In genomic region chr7:112789824-112790650, GRCh38 we compare ENCODE assay signal across 8 cellular contexts. TPM values are rescaled to one million over a fixed set of nuclear protein-coding genes. Genes with fewer than 3 reads are reported as not detected.
DNase-seq lines count a peak whose midpoint lies in the region; TF ChIP-seq lines count a peak whose summit lies in the region.

A gene with protein sequence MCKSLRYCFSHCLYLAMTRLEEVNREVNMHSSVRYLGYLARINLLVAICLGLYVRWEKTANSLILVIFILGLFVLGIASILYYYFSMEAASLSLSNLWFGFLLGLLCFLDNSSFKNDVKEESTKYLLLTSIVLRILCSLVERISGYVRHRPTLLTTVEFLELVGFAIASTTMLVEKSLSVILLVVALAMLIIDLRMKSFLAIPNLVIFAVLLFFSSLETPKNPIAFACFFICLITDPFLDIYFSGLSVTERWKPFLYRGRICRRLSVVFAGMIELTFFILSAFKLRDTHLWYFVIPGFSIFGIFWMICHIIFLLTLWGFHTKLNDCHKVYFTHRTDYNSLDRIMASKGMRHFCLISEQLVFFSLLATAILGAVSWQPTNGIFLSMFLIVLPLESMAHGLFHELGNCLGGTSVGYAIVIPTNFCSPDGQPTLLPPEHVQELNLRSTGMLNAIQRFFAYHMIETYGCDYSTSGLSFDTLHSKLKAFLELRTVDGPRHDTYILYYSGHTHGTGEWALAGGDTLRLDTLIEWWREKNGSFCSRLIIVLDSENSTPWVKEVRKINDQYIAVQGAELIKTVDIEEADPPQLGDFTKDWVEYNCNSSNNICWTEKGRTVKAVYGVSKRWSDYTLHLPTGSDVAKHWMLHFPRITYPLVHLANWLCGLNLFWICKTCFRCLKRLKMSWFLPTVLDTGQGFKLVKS (minus strand): TSS chr7:112790393. CDS start chr7:112784825, 5,568 bp downstream.

- peak within 1 kb of the TSS; percentile 96 for H3K27ac Mint-ChIP-seq in neural crest cell (ENCODE audit: unreplicated experiment)

- no peak for TF ChIP-seq EP300 in stomach (IDR thresholded peaks at IDR 0.05)

- H3K9me3 ChIP-seq in stomach, result no peaks in the 10 kb centered on the region

- no peaks in the 10 kb centered on the region for H3K27me3 Mint-ChIP-seq in neural crest cell (ENCODE audit: low read depth)

- WGBS in stomach, 5 donors, result 0 to 1% (median 0%) methylated on average over 33 to 68 of the region's 68 CpGs

- TF ChIP-seq CTCF in LNCaP clone FGC (IDR thresholded peaks at IDR 0.05; ENCODE audit: control insufficient read depth, extremely low read depth, insufficient read depth) (no peak), foreskin fibroblast (IDR thresholded peaks at IDR 0.05; ENCODE audit: low read depth, low read length) (no peak), neural crest cell (conservative IDR thresholded peaks at IDR 0.05) (no peak), stomach (IDR thresholded peaks at IDR 0.05) (no peak)

- peaks cover 8% of the 10 kb centered on the region for H3K9me3 Mint-ChIP-seq in neural crest cell

- H3K4me1 Mint-ChIP-seq in neural crest cell, result peaks cover 35% of the 10 kb centered on the region

- peak within 1 kb of the TSS; percentile 89 for H3K4me3 Mint-ChIP-seq in neural crest cell

- H3K36me3 ChIP-seq in stomach, result no peaks in the 10 kb centered on the region

- H3K27ac ChIP-seq in stomach, result peak within 1 kb of the TSS; percentile 84 to 97 (median 90)

- DNase-seq in ELF-1 (ENCODE audit: low read depth, low spot score), result peak; percentile 87
- DNase-seq in H4 (ENCODE audit: low spot score), result peak; percentile 71
- peak; percentile 57 for DNase-seq in LNCaP clone FGC (ENCODE audit: low read depth)
- DNase-seq in SIG-M5 treated with dmso at 0.1 percent for 504 hours (lab: John Stamatoyannopoulos, UW; ENCODE audit: unreplicated experiment), result peak; percentile 68
- DNase-seq in activated gamma-delta T cell treated with Interleukin-2 at 50 U/mL for 16 hours, result peak; percentile 82
- DNase-seq in foreskin fibroblast, result peak; percentile 74 to 93
- peak; percentile 67 for DNase-seq in neural crest cell (ENCODE audit: low read depth, low spot score)
- DNase-seq in stomach, result peak; percentile 86

- peaks cover 6 to 21% (median 18%) of the 10 kb centered on the region in 4 donors for H3K4me1 ChIP-seq in stomach

- peak in 1 of 4 donors; percentile 40 for TF ChIP-seq POLR2A in stomach (IDR thresholded peaks at IDR 0.05)

- intact Hi-C loops in stomach (cut with DNase I; ENCODE audit: low total_unique reads), result no loop called here

- peaks cover 17% of the 10 kb centered on the region for H3K36me3 Mint-ChIP-seq in neural crest cell (ENCODE audit: low read depth)

- H3K4me3 ChIP-seq in LNCaP clone FGC (ENCODE audit: low read depth, low read length), result peak within 1 kb of the TSS; percentile 87
- H3K4me3 ChIP-seq in foreskin fibroblast (ENCODE audit: low read depth in 1 of 2, low read length in 2 of 2), result peak within 1 kb of the TSS; percentile 74 to 91
- peak within 1 kb of the TSS; percentile 78 to 89 (median 86) for H3K4me3 ChIP-seq in stomach

- no peaks in the 10 kb centered on the region for H3K27me3 ChIP-seq in stomach

RNA-seq across cellular contexts. Expression of the gene that starts here (rescaled TPM):
- total RNA-seq in H4 (2014; rRNA removed; shearing (Covaris generic)), result 16.5 and 18.4 TPM in 2 replicates
- total RNA-seq in neural crest cell (21.7 and 23.3 TPM in 2 replicates), stomach (100 to 1,000 TPM in 1 of 5 donors, 10 to 100 TPM in 3, 1 to 10 TPM in 1; 5.3 to 148 (median 26.7) TPM)
- polyA plus RNA-seq in stomach, result 1 to 10 TPM; 2.9 to 6.7 (median 3.9) TPM

Comparison
In these comparisons a context has a peak if more than half of its experiments do, and no peak if none do; other contexts are left out.
1. Peak in every context shown above with its lines: DNase-seq, H3K4me3 ChIP-seq and H3K27ac ChIP-seq.